In genomic region chr11:72306186-72306585, GRCh38 we compare ENCODE assay signal across 24 cellular contexts.
A peak's percentile ranks its signal among the peaks of the same experiment; 100 is the strongest.
DNase-seq lines count a peak whose midpoint lies in the region.
"Had no signal": no experiment of that assay in that cellular context is flagged by ENCODE, and none has a peak within 500 bp of the region (broad histone marks: within the 10 kb centered on the region; RNA-seq: fewer than 3 reads in every experiment).

No MANE protein-coding gene starts in this region.

- H3K9me3 ChIP-seq in Karpas-422 (ENCODE audit: low read length) (no peaks in the 10 kb centered on the region), HAP-1 (no peaks in the 10 kb centered on the region)
- H3K9me3 ChIP-seq: adrenal gland, esophagus squamous epithelium, gastrocnemius medialis, thyroid gland had no signal

- H3K27me3 ChIP-seq in Karpas-422 (ENCODE audit: low read length) (no peaks in the 10 kb centered on the region), HAP-1 (ENCODE audit: low read depth) (no peaks in the 10 kb centered on the region)
- H3K27me3 ChIP-seq: adrenal gland, cardiac muscle cell, esophagus squamous epithelium, gastrocnemius medialis, thyroid gland had no signal

- peak; percentile 15 for DNase-seq in NCI-H69 (lab: John Stamatoyannopoulos, UW)
- DNase-seq in brain pericyte (ENCODE audit: low read depth, low spot score): peak; percentile 80
- peak; percentile 65 for DNase-seq in medulla oblongata (ENCODE audit: extremely low spot score)
- peak; percentile 73 for DNase-seq in smooth muscle cell of the brain vasculature (ENCODE audit: low read depth, low spot score)
- no peak for DNase-seq in NCI-H1417 treated with DMSO at 0.1 percent for 48 hours (lab: John Stamatoyannopoulos, UW)
- DNase-seq in Karpas-422: no peak
- no peak for DNase-seq in NCI-H2029 treated with DMSO at 0.1 percent for 48 hours (lab: John Stamatoyannopoulos, UW)
- DNase-seq in HAP-1 (ENCODE audit: low spot score in 2 of 2): no peak
- DNase-seq: activated B cell treated with CpG ODN at 0.5 μM for 24 hours; activated CD4-positive, alpha-beta T cell treated with anti-CD3 and anti-CD28 coated beads, Interleukin-2, amount 50 U/mL, for 1 hour; activated CD8-positive, alpha-beta memory T cell treated with anti-CD3 and anti-CD28 coated beads, Interleukin-2, amount 10 ng/mL, durations not matched to agents 7 days and 5 days; activated naive CD4-positive, alpha-beta T cell; activated T-cell treated with anti-CD3 and anti-CD28 coated beads, Interleukin-2, amount 50 U/mL, for 72 hours; adrenal gland; esophagus squamous epithelium; gastrocnemius medialis; KG1; MM.1S; NCI-H2107; NCI-H524 treated with DMSO at 0.1 percent for 48 hours; stimulated activated CD4-positive, alpha-beta T cell treated with anti-CD3 and anti-CD28 coated beads, Interleukin-15, amount 100 ng/mL, for 24 hours; thyroid gland had no signal

- no peaks in the 10 kb centered on the region for H3K79me2 ChIP-seq in Karpas-422 (ENCODE audit: low read length)

- peaks cover 17% of the 10 kb centered on the region for H3K4me1 ChIP-seq in Karpas-422 (ENCODE audit: low read length)
- H3K4me1 ChIP-seq in HAP-1: peaks cover 13% of the 10 kb centered on the region
- H3K4me1 ChIP-seq: esophagus squamous epithelium, gastrocnemius medialis, thyroid gland had no signal

- H3K27ac ChIP-seq in Karpas-422 (ENCODE audit: low read length): no peak overlapping the region
- H3K27ac ChIP-seq: adrenal gland, cardiac muscle cell, esophagus squamous epithelium, gastrocnemius medialis, thyroid gland had no signal

- no peak overlapping the region for H3K4me3 ChIP-seq in Karpas-422 (ENCODE audit: low read length)
- no peak overlapping the region for H3K4me3 ChIP-seq in HAP-1
- H3K4me3 ChIP-seq: adrenal gland, cardiac muscle cell, esophagus squamous epithelium, gastrocnemius medialis, GM12878, thyroid gland had no signal

- in situ Hi-C loops in HAP-1 (cut with MboI; ENCODE audit: low sequenced_read_pairs): no loop called here

- no peaks in the 10 kb centered on the region for H3K9me2 ChIP-seq in Karpas-422 (replicated peaks; ENCODE audit: insufficient read depth, low read length)

- no peak overlapping the region for H2AFZ ChIP-seq in Karpas-422 (ENCODE audit: low read length)

- H3K36me3 ChIP-seq in Karpas-422 (ENCODE audit: insufficient read depth, low read length) (no peaks in the 10 kb centered on the region), HAP-1 (replicated peaks) (peaks cover 17% of the 10 kb centered on the region)
- H3K36me3 ChIP-seq: cardiac muscle cell had no signal

- H3K9ac ChIP-seq in Karpas-422 (ENCODE audit: low read length): no peak overlapping the region

- no peak overlapping the region for H3K4me2 ChIP-seq in Karpas-422 (ENCODE audit: low read depth, low read length, poor library complexity, severe bottlenecking)

- H4K20me1 ChIP-seq in Karpas-422 (ENCODE audit: insufficient read depth, low read depth, low read length): no peaks in the 10 kb centered on the region

Comparison
In these comparisons a context has a peak if more than half of its experiments do, and no peak if none do; other contexts are left out.
1. DNase-seq: peak in NCI-H69 (single experiment), brain pericyte (single experiment), medulla oblongata (single experiment) and smooth muscle cell of the brain vasculature (single experiment); none in NCI-H1417 treated with DMSO at 0.1 percent for 48 hours (single experiment), Karpas-422 (single experiment), NCI-H2029 treated with DMSO at 0.1 percent for 48 hours (single experiment) and HAP-1 (0 of 2).